Comparison of ENCODE assay signal across 8 cellular contexts in genomic region chr11:108008656-108009496, GRCh38. TPM values are rescaled to one million over a fixed set of nuclear protein-coding genes. Genes with fewer than 3 reads are reported as not detected.
A peak's percentile ranks its signal among the peaks of the same experiment; 100 is the strongest.
DNase-seq lines count a peak whose midpoint lies in the region; ATAC-seq and TF ChIP-seq lines count a peak whose summit lies in the region.

TSS of gene CUL5 (plus strand) at chr11:108008898. CDS start at chr11:108009349, 451 bp downstream.

- H3K27ac ChIP-seq in CD4-positive, alpha-beta T cell (ENCODE audit: low read depth, low read length) = peak within 1 kb of the TSS; percentile 91
- peak within 1 kb of the TSS; percentile 71 to 99 (median 96) for H3K27ac ChIP-seq in dorsolateral prefrontal cortex

- H3K4me3 ChIP-seq in dorsolateral prefrontal cortex (peak within 1 kb of the TSS; percentile 62 to 100 (median 95)), lower leg skin (ENCODE audit: low read depth, poor library complexity, severe bottlenecking) (peak within 1 kb of the TSS; percentile 92)

- H3K9me3 ChIP-seq in CD4-positive, alpha-beta T cell (ENCODE audit: control insufficient read depth, low read length) = no peaks in the 10 kb centered on the region

- peak; percentile 76 to 90 (median 84) for DNase-seq in CD4-positive, alpha-beta T cell
- DNase-seq in NCI-H748 (lab: John Stamatoyannopoulos, UW; ENCODE audit: unreplicated experiment) (peak; percentile 85), dorsolateral prefrontal cortex (peak; percentile 82 to 95 (median 86)), lower leg skin (ENCODE audit: low spot score in 2 of 2) (peak; percentile 90 to 98)
- peak; percentile 91 to 92 for DNase-seq in activated CD4-positive, alpha-beta T cell treated with anti-CD3 and anti-CD28 coated beads, Interleukin-2, amount 50 U/mL, for 48 hours
- DNase-seq in stimulated activated CD4-positive, alpha-beta T cell treated with anti-CD3 and anti-CD28 coated beads, Interleukin-4, amount 100 ng/mL, for 48 hours (ENCODE audit: low read depth in 2 of 2) = peak; percentile 89

- peaks cover 24% of the 10 kb centered on the region for H3K36me3 Mint-ChIP-seq in CD4-positive, alpha-beta T cell (ENCODE audit: low read depth)

- TF ChIP-seq CTCF in CD4-positive, alpha-beta T cell (IDR thresholded peaks at IDR 0.05) = peak; percentile 86
- peak; percentile 72 to 96 (median 87) for TF ChIP-seq CTCF in dorsolateral prefrontal cortex (IDR thresholded peaks at IDR 0.05 in 54 of 56, conservative IDR thresholded peaks at IDR 0.05 in 2 of 56; ENCODE audit: low read depth in 1 of 56, partially characterized antibody in 56 of 56)
- TF ChIP-seq CTCF in lower leg skin (IDR thresholded peaks at IDR 0.05) = peak in 1 of 3 donors; percentile 63

- peak within 1 kb of the TSS; percentile 99 for H3K4me3 Mint-ChIP-seq in CD4-positive, alpha-beta T cell

- H3K4me1 Mint-ChIP-seq in CD4-positive, alpha-beta T cell (ENCODE audit: low read depth) = peaks cover 16% of the 10 kb centered on the region

- no peaks in the 10 kb centered on the region for H3K27me3 Mint-ChIP-seq in CD4-positive, alpha-beta T cell

- H3K27me3 ChIP-seq in CD4-positive, alpha-beta T cell (ENCODE audit: control insufficient read depth, insufficient read depth, low read length) = no peaks in the 10 kb centered on the region
- no peaks in the 10 kb centered on the region for H3K27me3 ChIP-seq in dorsolateral prefrontal cortex

- no peak for TF ChIP-seq POLR2A in lower leg skin (IDR thresholded peaks at IDR 0.05)

- 0% methylated on average over 37 to 44 of the region's 72 CpGs for WGBS in lower leg skin, 2 donors

- peak within 1 kb of the TSS; percentile 93 for H3K27ac Mint-ChIP-seq in CD4-positive, alpha-beta T cell

- POLR2A ChIA-PET in CD4-positive, alpha-beta T cell (lab: Charles Lee) = interaction anchor here (0.6 to 2.3 kb wide), 11 partner anchors 38 to 865 kb away, joined by 3 to 12 read pairs (median 4); partner anchors contain the start of genes ACAT1, ATM, CWF19L2 and DDX10

- peak; percentile 86 for ATAC-seq in CD4-positive, alpha-beta T cell (ENCODE audit: poor library complexity)
- peak; percentile 85 for ATAC-seq in GM19372 (IDR thresholded peaks at IDR 0.05; ENCODE audit: low read depth, unreplicated experiment)
- peak; percentile 68 for ATAC-seq in HG03558 (IDR thresholded peaks at IDR 0.05; ENCODE audit: extremely low read depth, unreplicated experiment)

- H3K9me3 Mint-ChIP-seq in CD4-positive, alpha-beta T cell = no peaks in the 10 kb centered on the region

- CTCF ChIA-PET in CD4-positive, alpha-beta T cell (lab: Charles Lee) = interaction anchor here (0.6 to 2.5 kb wide), 17 partner anchors 9 to 657 kb away, joined by 3 to 15 read pairs (median 4); partner anchors contain the start of genes ACAT1, CWF19L2, DDX10 and EXPH5

- intact Hi-C loops in CD4-positive, alpha-beta T cell (cut with DNase I, micrococcal nuclease) = loop anchor here (2.0 to 5.0 kb wide), 4 partner anchors 442 to 640 kb away; partner anchors contain the start of genes ALKBH8 (in 1 of the 2) and C11orf65 (in 1 of the 2)
- intact Hi-C loops in dorsolateral prefrontal cortex (cut with DNase I) (loop anchor here (2.0 to 5.0 kb wide), 5 partner anchors 108 to 658 kb away; partner anchors contain the start of genes ATM (in 2 of the 2), NPAT (in 2 of the 2), ACAT1 (in 1 of the 2) and DDX10 (in 1 of the 2)), lower leg skin (cut with DNase I; ENCODE audit: low total_unique reads) (no loop called here)

RNA-seq across cellular contexts. Expression of gene CUL5, which starts in this region (rescaled TPM):
- 10 to 100 TPM; 65.5 to 67.6 TPM for total RNA-seq in CD4-positive, alpha-beta T cell
- 10 to 100 TPM; 36.6 to 65.6 (median 52.0) TPM for total RNA-seq in dorsolateral prefrontal cortex
- total RNA-seq in lower leg skin = 10 to 100 TPM; 24.2 to 30.1 (median 29.4) TPM

Comparison
In these comparisons a context has a peak if more than half of its experiments do, and no peak if none do; other contexts are left out.
1. Peak in every context shown above with its lines: DNase-seq, ATAC-seq, H3K4me3 ChIP-seq and H3K27ac ChIP-seq.